ENCODE assay signal across 2 cellular contexts in the genomic region with DNA sequence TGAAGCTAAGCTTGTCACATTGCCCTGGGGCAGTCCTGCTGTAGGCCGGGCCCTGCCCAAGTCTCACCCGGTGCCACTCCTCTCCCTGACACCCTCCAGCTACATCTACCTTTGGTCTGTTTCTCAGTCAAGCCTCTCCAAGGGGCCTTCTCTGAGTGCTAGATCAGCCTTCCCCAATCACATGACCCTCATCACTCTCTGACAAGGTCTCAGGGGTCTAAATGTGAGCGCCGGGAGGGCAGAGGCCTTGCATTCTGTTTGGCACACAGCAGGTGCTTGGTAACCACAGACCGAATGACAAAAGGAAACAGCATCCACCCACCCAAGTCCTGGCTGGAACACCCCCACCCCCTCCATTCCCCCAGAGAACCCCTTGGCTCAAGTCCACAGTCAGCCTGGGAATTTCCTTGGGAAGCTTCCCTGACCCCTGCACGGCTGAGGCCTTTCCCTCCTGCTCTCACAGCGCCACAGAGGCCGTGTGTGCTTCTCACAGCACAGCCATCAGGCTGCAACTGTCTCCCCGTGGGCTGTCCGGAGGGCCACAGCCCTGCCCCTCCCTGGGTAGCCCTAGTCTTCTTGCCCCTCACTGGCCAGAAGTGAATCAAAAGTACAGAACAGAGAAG.
A peak's percentile ranks its signal among the peaks of the same experiment; 100 is the strongest.
TF ChIP-seq lines count a peak whose summit lies in the region.

No MANE protein-coding gene starts in this region.

TF ChIP-seq in liver, 16 proteins besides CTCF, POLR2A, EP300 and RAD21:
- TF ChIP-seq, protein P1, sequence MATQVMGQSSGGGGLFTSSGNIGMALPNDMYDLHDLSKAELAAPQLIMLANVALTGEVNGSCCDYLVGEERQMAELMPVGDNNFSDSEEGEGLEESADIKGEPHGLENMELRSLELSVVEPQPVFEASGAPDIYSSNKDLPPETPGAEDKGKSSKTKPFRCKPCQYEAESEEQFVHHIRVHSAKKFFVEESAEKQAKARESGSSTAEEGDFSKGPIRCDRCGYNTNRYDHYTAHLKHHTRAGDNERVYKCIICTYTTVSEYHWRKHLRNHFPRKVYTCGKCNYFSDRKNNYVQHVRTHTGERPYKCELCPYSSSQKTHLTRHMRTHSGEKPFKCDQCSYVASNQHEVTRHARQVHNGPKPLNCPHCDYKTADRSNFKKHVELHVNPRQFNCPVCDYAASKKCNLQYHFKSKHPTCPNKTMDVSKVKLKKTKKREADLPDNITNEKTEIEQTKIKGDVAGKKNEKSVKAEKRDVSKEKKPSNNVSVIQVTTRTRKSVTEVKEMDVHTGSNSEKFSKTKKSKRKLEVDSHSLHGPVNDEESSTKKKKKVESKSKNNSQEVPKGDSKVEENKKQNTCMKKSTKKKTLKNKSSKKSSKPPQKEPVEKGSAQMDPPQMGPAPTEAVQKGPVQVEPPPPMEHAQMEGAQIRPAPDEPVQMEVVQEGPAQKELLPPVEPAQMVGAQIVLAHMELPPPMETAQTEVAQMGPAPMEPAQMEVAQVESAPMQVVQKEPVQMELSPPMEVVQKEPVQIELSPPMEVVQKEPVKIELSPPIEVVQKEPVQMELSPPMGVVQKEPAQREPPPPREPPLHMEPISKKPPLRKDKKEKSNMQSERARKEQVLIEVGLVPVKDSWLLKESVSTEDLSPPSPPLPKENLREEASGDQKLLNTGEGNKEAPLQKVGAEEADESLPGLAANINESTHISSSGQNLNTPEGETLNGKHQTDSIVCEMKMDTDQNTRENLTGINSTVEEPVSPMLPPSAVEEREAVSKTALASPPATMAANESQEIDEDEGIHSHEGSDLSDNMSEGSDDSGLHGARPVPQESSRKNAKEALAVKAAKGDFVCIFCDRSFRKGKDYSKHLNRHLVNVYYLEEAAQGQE (IDR thresholded peaks at IDR 0.05), result no peak
- TF ChIP-seq NR2F2 (IDR thresholded peaks at IDR 0.05), result peak; percentile 67

TF ChIP-seq in HepG2, 621 proteins besides CTCF, POLR2A, EP300 and RAD21 (continued from another document):
- TF ChIP-seq, protein P2, sequence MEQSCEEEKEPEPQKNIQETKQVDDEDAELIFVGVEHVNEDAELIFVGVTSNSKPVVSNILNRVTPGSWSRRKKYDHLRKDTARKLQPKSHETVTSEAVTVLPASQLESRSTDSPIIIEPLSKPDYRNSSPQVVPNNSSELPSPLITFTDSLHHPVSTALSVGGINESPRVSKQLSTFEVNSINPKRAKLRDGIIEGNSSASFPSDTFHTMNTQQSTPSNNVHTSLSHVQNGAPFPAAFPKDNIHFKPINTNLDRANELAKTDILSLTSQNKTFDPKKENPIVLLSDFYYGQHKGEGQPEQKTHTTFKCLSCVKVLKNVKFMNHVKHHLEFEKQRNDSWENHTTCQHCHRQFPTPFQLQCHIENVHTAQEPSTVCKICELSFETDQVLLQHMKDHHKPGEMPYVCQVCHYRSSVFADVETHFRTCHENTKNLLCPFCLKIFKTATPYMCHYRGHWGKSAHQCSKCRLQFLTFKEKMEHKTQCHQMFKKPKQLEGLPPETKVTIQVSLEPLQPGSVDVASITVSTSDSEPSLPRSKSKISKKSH (CRISPR knock-in tag; IDR thresholded peaks at IDR 0.05; ENCODE audit: borderline replicate concordance), result no peak; the same call in 1 of the 2 replicates
- no peak for TF ChIP-seq MTA3 (CRISPR knock-in tag; IDR thresholded peaks at IDR 0.05)
- no peak for TF ChIP-seq HNF4A (CRISPR knock-in tag; IDR thresholded peaks at IDR 0.05)
TF ChIP-seq in HepG2: peak in this region for 0.
